8 cellular contexts compared by ENCODE assay signal in genomic region chr1:109396971-109397370, GRCh38. TPM values are rescaled to one million over a fixed set of nuclear protein-coding genes. Genes with fewer than 3 reads are reported as not detected.
DNase-seq lines count a peak whose midpoint lies in the region; ATAC-seq and TF ChIP-seq lines count a peak whose summit lies in the region.

No MANE protein-coding gene starts in this region.

- no peaks in the 10 kb centered on the region for H3K9me3 Mint-ChIP-seq in CD8-positive, alpha-beta memory T cell
- H3K9me3 Mint-ChIP-seq in chondrocyte (ENCODE audit: low read depth) (no peaks in the 10 kb centered on the region), naive B cell (peaks cover 0 to 2% (median 0%) of the 10 kb centered on the region in 7 donors)

- no peak overlapping the region for H3K4me3 ChIP-seq in CD8-positive, alpha-beta memory T cell (ENCODE audit: low read length)
- no peak overlapping the region for H3K4me3 ChIP-seq in KMS-11 (IDR thresholded peaks at IDR 0.05; ENCODE audit: insufficient read depth, low read depth, low read length)

- peak overlapping the region; percentile 60 for H3K27ac ChIP-seq in CD8-positive, alpha-beta memory T cell (ENCODE audit: low read depth, low read length)
- H3K27ac ChIP-seq in KMS-11 = no peak overlapping the region

- peak overlapping the region; percentile 63 for H3K4me2 ChIP-seq in KMS-11

- H3K4me1 Mint-ChIP-seq in CD8-positive, alpha-beta memory T cell = peaks cover 7 to 18% (median 15%) of the 10 kb centered on the region in 3 donors
- H3K4me1 Mint-ChIP-seq in chondrocyte (ENCODE audit: low read depth) (peaks cover 68% of the 10 kb centered on the region), naive B cell (peaks cover 23 to 33% (median 31%) of the 10 kb centered on the region in 3 donors)

- peak overlapping the region; percentile 50; the same call in 1 of the 2 replicates for H2AFZ ChIP-seq in KMS-11 (ENCODE audit: low read depth)

- POLR2A ChIA-PET in CD8-positive, alpha-beta memory T cell (lab: Charles Lee) = interaction anchor here (1.6 kb wide), 1 partner anchor 114 kb away, joined by 4 read pairs; the partner anchor contains the start of gene PSRC1

- H3K27ac Mint-ChIP-seq in CD8-positive, alpha-beta memory T cell = peak overlapping the region in 1 of 8 donors; percentile 67
- peak overlapping the region; percentile 92 for H3K27ac Mint-ChIP-seq in chondrocyte (ENCODE audit: unreplicated experiment)
- H3K27ac Mint-ChIP-seq in naive B cell = peak overlapping the region in 1 of 6 donors; percentile 57

- TF ChIP-seq CTCF in KMS-11 (conservative IDR thresholded peaks at IDR 0.05; ENCODE audit: low read depth, low read length) (no peak), chondrocyte (IDR thresholded peaks at IDR 0.05) (no peak)

- CTCF ChIA-PET in CD8-positive, alpha-beta memory T cell (lab: Charles Lee) = interaction anchor here (1.0 to 4.5 kb wide), 5 partner anchors 10 to 196 kb away, joined by 3 to 21 read pairs (median 4); no protein-coding TSS in a partner anchor

- H3K4me3 Mint-ChIP-seq in CD8-positive, alpha-beta memory T cell = peak overlapping the region; percentile 77 to 92 (median 80)
- H3K4me3 Mint-ChIP-seq in chondrocyte (ENCODE audit: unreplicated experiment) (peak overlapping the region; percentile 92), naive B cell (peak overlapping the region; percentile 83 to 95 (median 90))

- no peak for DNase-seq in CD8-positive, alpha-beta memory T cell
- no peak for DNase-seq in chondrocyte (ENCODE audit: low spot score)
- DNase-seq in naive B cell = no peak
- DNase-seq in stimulated activated CD4-positive, alpha-beta T cell treated with anti-CD3 and anti-CD28 coated beads, Interleukin-4, amount 100 ng/mL, for 1 hour = no peak
- no peak for DNase-seq in GF-D8 (lab: John Stamatoyannopoulos, UW)

- no peaks in the 10 kb centered on the region for H3K36me3 ChIP-seq in CD8-positive, alpha-beta memory T cell (ENCODE audit: insufficient read depth, low read length)
- H3K36me3 ChIP-seq in KMS-11 (ENCODE audit: insufficient read depth) = peaks cover 2% of the 10 kb centered on the region; the same call in 1 of the 2 replicates

- peaks cover 0 to 20% (median 4%) of the 10 kb centered on the region in 3 donors for H3K36me3 Mint-ChIP-seq in CD8-positive, alpha-beta memory T cell
- H3K36me3 Mint-ChIP-seq in chondrocyte (ENCODE audit: low read depth) = peaks cover 1% of the 10 kb centered on the region
- no peaks in the 10 kb centered on the region for H3K36me3 Mint-ChIP-seq in naive B cell

- H3K4me1 ChIP-seq in CD8-positive, alpha-beta memory T cell (ENCODE audit: insufficient read depth, low read length) = peaks cover 10% of the 10 kb centered on the region
- peaks cover 52% of the 10 kb centered on the region for H3K4me1 ChIP-seq in KMS-11 (ENCODE audit: low read depth, poor library complexity, severe bottlenecking)

- H4K20me1 ChIP-seq in KMS-11 (ENCODE audit: insufficient read depth) = no peaks in the 10 kb centered on the region

- H3K79me2 ChIP-seq in KMS-11 (ENCODE audit: insufficient read depth, low read depth) = no peaks in the 10 kb centered on the region; the same call in 1 of the 2 replicates

- no peak overlapping the region for H3K9ac ChIP-seq in KMS-11

- H3K9me3 ChIP-seq in CD8-positive, alpha-beta memory T cell (ENCODE audit: low read length) = no peaks in the 10 kb centered on the region

- ATAC-seq in naive B cell (ENCODE audit: low read depth in 2 of 2) (no peak), HG03342 (IDR thresholded peaks at IDR 0.05; ENCODE audit: unreplicated experiment) (no peak), HG02759 (IDR thresholded peaks at IDR 0.05; ENCODE audit: unreplicated experiment) (no peak)

- H3K27me3 ChIP-seq in CD8-positive, alpha-beta memory T cell (ENCODE audit: insufficient read depth, low read length, poor library complexity, severe bottlenecking) = peaks cover 24% of the 10 kb centered on the region
- H3K27me3 ChIP-seq in KMS-11 (ENCODE audit: insufficient read depth, low read depth) = peaks cover 9% of the 10 kb centered on the region

- H3K27me3 Mint-ChIP-seq in CD8-positive, alpha-beta memory T cell = peaks cover 33 to 45% of the 10 kb centered on the region in 2 donors
- H3K27me3 Mint-ChIP-seq in chondrocyte (ENCODE audit: low read depth) (no peaks in the 10 kb centered on the region), naive B cell (peaks cover 43 to 62% (median 52%) of the 10 kb centered on the region in 3 donors)

RNA-seq across cellular contexts. Expression of gene SORT1, which starts 0.7 kb away (rescaled TPM):
- 1 to 10 TPM; 3.0 to 3.9 TPM for total RNA-seq in CD8-positive, alpha-beta memory T cell
- polyA plus RNA-seq in CD8-positive, alpha-beta memory T cell = 0.16 TPM
- total RNA-seq in chondrocyte = 84.1 to 107 TPM (median 107 TPM) in 3 replicates
- 1 to 10 TPM in 1 of 6 donors, under 1 TPM in 3, not detected in 2; 0.16 to 1.3 (median 0.34) TPM for polyA plus RNA-seq in naive B cell (ENCODE audit: low read depth in 6 of 6)

RNA-seq across cellular contexts. Expression of gene PSMA5, which starts 29.3 kb away (rescaled TPM):
- total RNA-seq in CD8-positive, alpha-beta memory T cell = 100 to 1,000 TPM; 207 to 238 TPM
- polyA plus RNA-seq in CD8-positive, alpha-beta memory T cell = 120 TPM
- 80.2 to 90.5 TPM (median 84.3 TPM) in 3 replicates for total RNA-seq in chondrocyte
- polyA plus RNA-seq in naive B cell (ENCODE audit: low read depth in 6 of 6) = 10 to 100 TPM; 35.5 to 57.3 (median 51.0) TPM

Comparison
In these comparisons a context has a peak if more than half of its experiments do, and no peak if none do; other contexts are left out.
1. RNA of gene SORT1, which starts 0.7 kb away (total RNA-seq): 84.1 to 107 TPM in chondrocyte; 3.0 to 3.9 TPM in CD8-positive, alpha-beta memory T cell; every median in the first group is over 10 times any median in the second.
2. Peak in every context shown above with its lines, with median percentiles within 50 percentile points of each other: H3K4me3 Mint-ChIP-seq.